ENCODE assay signal across 8 cellular contexts in genomic region chr3:151468284-151468917, GRCh38. TPM values are rescaled to one million over a fixed set of nuclear protein-coding genes. Genes with fewer than 3 reads are reported as not detected.
DNase-seq lines count a peak whose midpoint lies in the region; ATAC-seq and TF ChIP-seq lines count a peak whose summit lies in the region.

No MANE protein-coding gene starts in this region.

- no peak overlapping the region for H3K4me3 Mint-ChIP-seq in activated CD8-positive, alpha-beta T cell treated with anti-CD3 and anti-CD28 coated beads, Interleukin-2, amount 10 ng/mL, durations not matched to agents 7 days and 5 days

- H3K27ac ChIP-seq in psoas muscle, result no peak overlapping the region

- CTCF ChIA-PET in activated CD8-positive, alpha-beta T cell treated with anti-CD3 and anti-CD28 coated beads, Interleukin-2, amount 10 ng/mL, durations not matched to agents 7 days and 5 days (lab: Charles Lee), result interaction anchor here (0.6 to 3.3 kb wide), 15 partner anchors 9 to 450 kb away, joined by 3 to 22 read pairs (median 4); no protein-coding TSS in a partner anchor

- ATAC-seq in GM18870 (IDR thresholded peaks at IDR 0.05; ENCODE audit: unreplicated experiment), result peak; percentile 67
- ATAC-seq in HG03442 (IDR thresholded peaks at IDR 0.05; ENCODE audit: unreplicated experiment), result peak; percentile 85
- ATAC-seq in activated CD8-positive, alpha-beta T cell treated with anti-CD3 and anti-CD28 coated beads, Interleukin-2, amount 10 ng/mL, durations not matched to agents 7 days and 5 days, result peak; percentile 83
- peak in 3 of 4 donors; percentile 57 to 75 (median 73) for ATAC-seq in psoas muscle

- H3K27me3 ChIP-seq in psoas muscle (ENCODE audit: insufficient read depth in 3 of 3, low read length in 2 of 3), result peaks cover 0 to 15% (median 0%) of the 10 kb centered on the region in 3 donors

- no peak overlapping the region for H3K4me3 ChIP-seq in psoas muscle

- H3K9me3 ChIP-seq in psoas muscle, result no peaks in the 10 kb centered on the region

- intact Hi-C loops in psoas muscle (cut with DNase I), result loop anchor here (2.0 to 10.0 kb wide), 3 partner anchors 192 to 366 kb away; no protein-coding TSS in a partner anchor

- DNase-seq in CD1c-positive myeloid dendritic cell (ENCODE audit: extremely low spot score), result peak; percentile 69
- DNase-seq in NCI-H526 (lab: John Stamatoyannopoulos, UW), result peak; percentile 77 to 92
- DNase-seq in activated CD8-positive, alpha-beta T cell treated with anti-CD3 and anti-CD28 coated beads, Interleukin-2, amount 10 ng/mL, durations not matched to agents 7 days and 5 days, result peak; percentile 53
- peak; percentile 28 for DNase-seq in globus pallidus (ENCODE audit: low spot score)
- DNase-seq in psoas muscle, result no peak
- DNase-seq in OCI-M2 (lab: John Stamatoyannopoulos, UW; ENCODE audit: unreplicated experiment), result no peak

- no peaks in the 10 kb centered on the region for H3K36me3 Mint-ChIP-seq in activated CD8-positive, alpha-beta T cell treated with anti-CD3 and anti-CD28 coated beads, Interleukin-2, amount 10 ng/mL, durations not matched to agents 7 days and 5 days (ENCODE audit: low read depth)

- no peaks in the 10 kb centered on the region for H3K36me3 ChIP-seq in psoas muscle (ENCODE audit: insufficient read depth in 1 of 2, low read depth in 1 of 2)

- no peaks in the 10 kb centered on the region for H3K9me3 Mint-ChIP-seq in activated CD8-positive, alpha-beta T cell treated with anti-CD3 and anti-CD28 coated beads, Interleukin-2, amount 10 ng/mL, durations not matched to agents 7 days and 5 days (ENCODE audit: insufficient read depth)

- WGBS in psoas muscle, 3 donors, result 50 to 54% (median 53%) methylated on average over 9 of the region's 9 CpGs

- H3K27ac Mint-ChIP-seq in activated CD8-positive, alpha-beta T cell treated with anti-CD3 and anti-CD28 coated beads, Interleukin-2, amount 10 ng/mL, durations not matched to agents 7 days and 5 days, result no peak overlapping the region

- H3K27me3 Mint-ChIP-seq in activated CD8-positive, alpha-beta T cell treated with anti-CD3 and anti-CD28 coated beads, Interleukin-2, amount 10 ng/mL, durations not matched to agents 7 days and 5 days (ENCODE audit: low read depth), result peaks cover 9% of the 10 kb centered on the region

- no peaks in the 10 kb centered on the region for H3K4me1 Mint-ChIP-seq in activated CD8-positive, alpha-beta T cell treated with anti-CD3 and anti-CD28 coated beads, Interleukin-2, amount 10 ng/mL, durations not matched to agents 7 days and 5 days (ENCODE audit: low read depth)

- H3K4me1 ChIP-seq in psoas muscle, result no peaks in the 10 kb centered on the region

- POLR2A ChIA-PET in activated CD8-positive, alpha-beta T cell treated with anti-CD3 and anti-CD28 coated beads, Interleukin-2, amount 10 ng/mL, durations not matched to agents 7 days and 5 days (lab: Charles Lee), result no interaction called here

- TF ChIP-seq CTCF in psoas muscle (IDR thresholded peaks at IDR 0.05), result peak; percentile 79

RNA-seq across cellular contexts. Expression of gene IGSF10, which starts 7.5 kb away (rescaled TPM):
- not detected for total RNA-seq in activated CD8-positive, alpha-beta T cell treated with anti-CD3 and anti-CD28 coated beads, Interleukin-2, amount 10 ng/mL, durations not matched to agents 7 days and 5 days
- 1 to 10 TPM in 1 of 4 donors, under 1 TPM in 3; 0.06 to 1.3 (median 0.37) TPM for total RNA-seq in psoas muscle
- polyA plus RNA-seq in psoas muscle, result under 1 TPM in 2 of 3 donors, not detected in 1; 0.04 to 0.23 TPM

Comparison
In these comparisons a context has a peak if more than half of its experiments do, and no peak if none do; other contexts are left out.
1. DNase-seq: peak in CD1c-positive myeloid dendritic cell (single experiment), NCI-H526 (2 of 2), activated CD8-positive, alpha-beta T cell treated with anti-CD3 and anti-CD28 coated beads, Interleukin-2, amount 10 ng/mL, durations not matched to agents 7 days and 5 days (single experiment) and globus pallidus (single experiment); none in psoas muscle (0 of 2) and OCI-M2 (single experiment).
2. Peak in every context shown above with its lines, with median percentiles within 50 percentile points of each other: ATAC-seq.